8 cellular contexts compared by ENCODE assay signal in the genomic region with DNA sequence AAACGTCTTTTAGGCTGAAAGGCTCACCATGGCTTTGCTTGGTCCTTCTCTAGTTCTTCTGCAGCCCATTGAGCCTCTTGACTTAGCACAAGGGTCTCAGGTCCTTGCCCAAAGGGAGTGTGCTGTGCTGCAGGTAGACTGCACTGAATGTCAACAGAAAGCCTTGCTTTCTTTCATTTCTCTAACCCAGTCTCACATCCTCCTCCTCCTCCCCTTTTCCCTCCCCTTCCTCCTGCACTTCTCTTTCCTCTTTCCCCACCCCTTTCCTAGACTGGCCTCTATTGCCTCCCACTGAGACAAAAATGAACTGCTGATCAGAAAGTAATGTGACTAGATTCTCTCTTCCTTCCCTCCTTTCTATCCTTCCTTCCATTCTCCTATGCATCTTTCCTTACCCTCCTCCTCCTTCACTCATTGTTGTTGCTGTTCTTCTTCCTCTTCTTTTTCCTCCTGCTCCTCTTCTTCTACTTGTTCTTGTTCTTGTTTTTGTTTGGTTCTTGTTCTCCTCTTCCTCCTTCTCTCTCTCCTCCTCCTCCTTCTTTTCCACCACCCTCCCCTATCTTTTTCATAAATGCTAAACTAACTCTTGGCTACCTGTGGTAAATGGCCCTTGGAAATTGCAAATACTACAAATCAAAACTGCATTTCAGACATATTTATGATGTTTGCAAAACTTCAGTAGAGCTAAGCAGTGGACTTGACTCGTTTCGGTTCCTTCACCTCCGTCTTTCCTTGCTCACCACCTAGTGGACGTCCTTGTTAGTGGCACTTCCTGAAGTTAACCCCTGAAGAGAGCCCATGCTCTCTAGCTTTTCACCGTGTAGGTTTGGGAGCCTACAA. TPM values are rescaled to one million over a fixed set of nuclear protein-coding genes. Genes with fewer than 3 reads are reported as not detected.
DNase-seq lines count a peak whose midpoint lies in the region; ATAC-seq and TF ChIP-seq lines count a peak whose summit lies in the region.

A gene (minus strand): TSS at position 152 of the 840 bp plus-strand sequence. CDS start 122 bp downstream, at position 30.

- H3K4me3 ChIP-seq in lower leg skin (ENCODE audit: low read depth, poor library complexity, severe bottlenecking) = no peak within 1 kb of the TSS

- peak in 1 of 3 donors; percentile 19 for TF ChIP-seq CTCF in lower leg skin (IDR thresholded peaks at IDR 0.05)

- 7 to 11% methylated on average over 6 of the region's 6 CpGs for WGBS in lower leg skin, 2 donors

- DNase-seq in C1 segment of cervical spinal cord (lab: John Stamatoyannopoulos, UW) (peak in 10 of 14 donors; percentile 1 to 34 (median 15)), NCI-H446 treated with DMSO at 0.1 percent for 48 hours (lab: John Stamatoyannopoulos, UW) (peak; percentile 22), dermis blood vessel endothelial cell (peak; percentile 93), lower leg skin (ENCODE audit: low spot score in 2 of 2) (peak; percentile 41 to 86)
- DNase-seq in activated CD4-positive, CD25-positive, alpha-beta regulatory T cell treated with anti-CD3 and anti-CD28 coated beads, Interleukin-2, amount 50 U/mL, for 72 hours = peak; percentile 62
- DNase-seq in stimulated activated CD4-positive, alpha-beta T cell treated with anti-CD3 and anti-CD28 coated beads, TNF-alpha, amount 100 ng/mL, for 24 hours (ENCODE audit: low read depth in 3 of 3) = peak; percentile 55 to 70 (median 64)

- intact Hi-C loops in lower leg skin (cut with DNase I; ENCODE audit: low total_unique reads) = loop anchor here (5.0 kb wide), 1 partner anchor 1021 kb away; no protein-coding TSS in a partner anchor

- ATAC-seq in GM19023 (IDR thresholded peaks at IDR 0.05; ENCODE audit: unreplicated experiment) (peak; percentile 73), HG03159 (IDR thresholded peaks at IDR 0.05; ENCODE audit: unreplicated experiment) (peak; percentile 69)

- TF ChIP-seq POLR2A in lower leg skin (IDR thresholded peaks at IDR 0.05) = no peak

RNA-seq across cellular contexts. Expression of the gene that starts here (rescaled TPM):
- 0.34 and 1.6 TPM in 2 replicates for total RNA-seq in dermis blood vessel endothelial cell
- under 1 TPM in 2 of 4 donors, not detected in 2; 0.10 to 0.36 TPM for total RNA-seq in lower leg skin

Comparison
In these comparisons a context has a peak if more than half of its experiments do, and no peak if none do; other contexts are left out.
1. Peak in DNase-seq in lower leg skin; RNA of the gene not detected or under 1 TPM.
2. DNase-seq: peak in every context shown above with its lines; median percentile 93 in dermis blood vessel endothelial cell; 64 in stimulated activated CD4-positive, alpha-beta T cell treated with anti-CD3 and anti-CD28 coated beads, TNF-alpha, amount 100 ng/mL, for 24 hours; 64 in lower leg skin; 62 in activated CD4-positive, CD25-positive, alpha-beta regulatory T cell treated with anti-CD3 and anti-CD28 coated beads, Interleukin-2, amount 50 U/mL, for 72 hours; 22 in NCI-H446 treated with DMSO at 0.1 percent for 48 hours; 15 in C1 segment of cervical spinal cord.